In genomic region chr11:88103337-88104206, GRCh38 we compare ENCODE assay signal across 9 cellular contexts.
DNase-seq lines count a peak whose midpoint lies in the region; ATAC-seq and TF ChIP-seq lines count a peak whose summit lies in the region.
"Had no signal": no experiment of that assay in that cellular context is flagged by ENCODE, and none has a peak within 500 bp of the region (broad histone marks: within the 10 kb centered on the region; RNA-seq: fewer than 3 reads in every experiment).

No MANE protein-coding gene starts in this region.

- H3K4me1 ChIP-seq in breast epithelium (no peaks in the 10 kb centered on the region), RWPE2 (ENCODE audit: insufficient read depth, poor library complexity, severe bottlenecking) (peaks cover 12% of the 10 kb centered on the region)
- no peaks in the 10 kb centered on the region for H3K4me1 ChIP-seq in naive thymus-derived CD4-positive, alpha-beta T cell (ENCODE audit: control insufficient read depth in 2 of 2, insufficient read depth in 2 of 2, low read length in 2 of 2)

- no peak for TF ChIP-seq POLR2A in breast epithelium (IDR thresholded peaks at IDR 0.05)

- no peak overlapping the region for H3K27ac ChIP-seq in breast epithelium
- H3K27ac ChIP-seq in RWPE2 (ENCODE audit: poor library complexity, severe bottlenecking), result no peak overlapping the region
- no peak overlapping the region for H3K27ac ChIP-seq in naive thymus-derived CD4-positive, alpha-beta T cell (ENCODE audit: low read depth, low read length)

- no peaks in the 10 kb centered on the region for H3K9me3 Mint-ChIP-seq in MCF 10A (ENCODE audit: unreplicated experiment)
- peaks cover 0 to 4% (median 0%) of the 10 kb centered on the region in 11 donors for H3K9me3 Mint-ChIP-seq in naive thymus-derived CD4-positive, alpha-beta T cell

- peaks cover 23% of the 10 kb centered on the region for H3K4me1 Mint-ChIP-seq in MCF 10A (ENCODE audit: insufficient read depth, unreplicated experiment)
- H3K4me1 Mint-ChIP-seq in naive thymus-derived CD4-positive, alpha-beta T cell, result no peaks in the 10 kb centered on the region

- TF ChIP-seq CTCF in MCF 10A (IDR thresholded peaks at IDR 0.05; ENCODE audit: unreplicated experiment) (peak; percentile 51), breast epithelium (IDR thresholded peaks at IDR 0.05) (no peak), RWPE2 (IDR thresholded peaks at IDR 0.05; ENCODE audit: poor library complexity, severe bottlenecking) (peak; percentile 56), cardiac fibroblast (IDR thresholded peaks at IDR 0.05; ENCODE audit: low read depth, low read length) (peak; percentile 79)

- no peaks in the 10 kb centered on the region for H3K36me3 ChIP-seq in breast epithelium
- H3K36me3 ChIP-seq in RWPE2 (ENCODE audit: low read depth), result peaks cover 4% of the 10 kb centered on the region
- no peaks in the 10 kb centered on the region for H3K36me3 ChIP-seq in naive thymus-derived CD4-positive, alpha-beta T cell (ENCODE audit: control insufficient read depth in 2 of 3, insufficient read depth in 3 of 3, low read length in 3 of 3)

- H3K4me3 Mint-ChIP-seq in MCF 10A (ENCODE audit: unreplicated experiment), result no peak overlapping the region
- no peak overlapping the region for H3K4me3 Mint-ChIP-seq in naive thymus-derived CD4-positive, alpha-beta T cell

- CTCF ChIA-PET in MCF 10A (lab: Yijun Ruan, JAX), result interaction anchor here (0.6 to 1.0 kb wide), 6 partner anchors 18 to 435 kb away, joined by 3 to 5 read pairs (median 3); no protein-coding TSS in a partner anchor
- CTCF ChIA-PET in naive thymus-derived CD4-positive, alpha-beta T cell (lab: Charles Lee), result interaction anchor here (0.6 to 1.4 kb wide), 3 partner anchors 434 to 440 kb away, joined by 3 to 4 read pairs (median 3); no protein-coding TSS in a partner anchor

- H3K27me3 ChIP-seq in breast epithelium (no peaks in the 10 kb centered on the region), RWPE2 (ENCODE audit: insufficient read depth, poor library complexity, severe bottlenecking) (no peaks in the 10 kb centered on the region)
- H3K27me3 ChIP-seq in naive thymus-derived CD4-positive, alpha-beta T cell (ENCODE audit: control insufficient read depth in 2 of 2, insufficient read depth in 2 of 2, low read length in 2 of 2), result peaks cover 0 to 5% of the 10 kb centered on the region in 2 donors

- intact Hi-C loops in MCF 10A (cut with micrococcal nuclease), result loop anchor here (1.0 to 10.0 kb wide), 5 partner anchors 69 to 639 kb away; no protein-coding TSS in a partner anchor
- intact Hi-C loops in breast epithelium (cut with DNase I; ENCODE audit: low total_unique reads), result no loop called here
- intact Hi-C loops in naive thymus-derived CD4-positive, alpha-beta T cell (cut with micrococcal nuclease), result loop anchor here (1.0 to 10.0 kb wide), 4 partner anchors 129 to 789 kb away; no protein-coding TSS in a partner anchor

- H3K9me3 ChIP-seq in breast epithelium (no peaks in the 10 kb centered on the region), RWPE2 (ENCODE audit: severe bottlenecking) (no peaks in the 10 kb centered on the region)
- no peaks in the 10 kb centered on the region for H3K9me3 ChIP-seq in naive thymus-derived CD4-positive, alpha-beta T cell (ENCODE audit: control insufficient read depth in 2 of 3, low read length in 3 of 3)

- H3K4me3 ChIP-seq in breast epithelium, result no peak overlapping the region
- no peak overlapping the region for H3K4me3 ChIP-seq in RWPE2 (ENCODE audit: severe bottlenecking)
- no peak overlapping the region for H3K4me3 ChIP-seq in cardiac fibroblast (replicated peaks in 1 of 2; ENCODE audit: low read depth in 2 of 2, low read length in 2 of 2)
- no peak overlapping the region for H3K4me3 ChIP-seq in naive thymus-derived CD4-positive, alpha-beta T cell (ENCODE audit: low read length)
- H3K4me3 ChIP-seq: skin epidermis had no signal

- POLR2A ChIA-PET in MCF 10A (lab: Yijun Ruan, JAX), result interaction anchor here (1.0 kb wide), 1 partner anchor 62 kb away, joined by 3 read pairs; no protein-coding TSS in a partner anchor
- POLR2A ChIA-PET in naive thymus-derived CD4-positive, alpha-beta T cell (lab: Charles Lee), result no interaction called here

- DNase-seq in MCF 10A (ENCODE audit: unreplicated experiment) (peak; percentile 82), breast epithelium (ENCODE audit: low spot score in 2 of 2) (no peak), RWPE2 (ENCODE audit: low spot score) (no peak), cardiac fibroblast (ENCODE audit: low read depth in 2 of 2) (peak; percentile 73 to 81), NCI-H510A (lab: John Stamatoyannopoulos, UW) (no peak)
- peak in 8 of 9 donors; percentile 9 to 46 (median 20) for DNase-seq in naive thymus-derived CD4-positive, alpha-beta T cell

- peaks cover 17% of the 10 kb centered on the region for H3K36me3 Mint-ChIP-seq in MCF 10A (ENCODE audit: insufficient read depth, unreplicated experiment)
- peaks cover 0 to 3% (median 0%) of the 10 kb centered on the region in 5 donors for H3K36me3 Mint-ChIP-seq in naive thymus-derived CD4-positive, alpha-beta T cell

- no TSS peak for BruUV-seq in MCF 10A (replicated peaks; lab: Mats Ljungman, UMichigan)

- peak; percentile 80 for ATAC-seq in GM21390 (IDR thresholded peaks at IDR 0.05; ENCODE audit: unreplicated experiment)
- peak; percentile 91 for ATAC-seq in HG03565 (IDR thresholded peaks at IDR 0.05; ENCODE audit: unreplicated experiment)
- peak; percentile 38; the same call in 2 of the 3 replicates for ATAC-seq in RWPE2 (ENCODE audit: low read depth)
- peak; percentile 78 for ATAC-seq in naive thymus-derived CD4-positive, alpha-beta T cell

- no peak overlapping the region for H3K27ac Mint-ChIP-seq in MCF 10A (ENCODE audit: low read depth, unreplicated experiment)
- H3K27ac Mint-ChIP-seq in naive thymus-derived CD4-positive, alpha-beta T cell, result no peak overlapping the region

- H3K27me3 Mint-ChIP-seq in MCF 10A (ENCODE audit: insufficient read depth, unreplicated experiment), result no peaks in the 10 kb centered on the region
- peaks cover 5 to 16% (median 8%) of the 10 kb centered on the region in 5 donors for H3K27me3 Mint-ChIP-seq in naive thymus-derived CD4-positive, alpha-beta T cell

Comparison
In these comparisons a context has a peak if more than half of its experiments do, and no peak if none do; other contexts are left out.
1. DNase-seq: peak in MCF 10A (single experiment), cardiac fibroblast (2 of 2) and naive thymus-derived CD4-positive, alpha-beta T cell (8 of 9); none in breast epithelium (0 of 2), RWPE2 (single experiment) and NCI-H510A (single experiment).
2. CTCF ChIP-seq: peak in MCF 10A (single experiment), RWPE2 (single experiment) and cardiac fibroblast (single experiment); none in breast epithelium (0 of 3).
3. ATAC-seq: peak in every context shown above with its lines; median percentile 91 in HG03565; 80 in GM21390; 78 in naive thymus-derived CD4-positive, alpha-beta T cell; 38 in RWPE2.